9 cellular contexts compared by ENCODE assay signal in the genomic region with DNA sequence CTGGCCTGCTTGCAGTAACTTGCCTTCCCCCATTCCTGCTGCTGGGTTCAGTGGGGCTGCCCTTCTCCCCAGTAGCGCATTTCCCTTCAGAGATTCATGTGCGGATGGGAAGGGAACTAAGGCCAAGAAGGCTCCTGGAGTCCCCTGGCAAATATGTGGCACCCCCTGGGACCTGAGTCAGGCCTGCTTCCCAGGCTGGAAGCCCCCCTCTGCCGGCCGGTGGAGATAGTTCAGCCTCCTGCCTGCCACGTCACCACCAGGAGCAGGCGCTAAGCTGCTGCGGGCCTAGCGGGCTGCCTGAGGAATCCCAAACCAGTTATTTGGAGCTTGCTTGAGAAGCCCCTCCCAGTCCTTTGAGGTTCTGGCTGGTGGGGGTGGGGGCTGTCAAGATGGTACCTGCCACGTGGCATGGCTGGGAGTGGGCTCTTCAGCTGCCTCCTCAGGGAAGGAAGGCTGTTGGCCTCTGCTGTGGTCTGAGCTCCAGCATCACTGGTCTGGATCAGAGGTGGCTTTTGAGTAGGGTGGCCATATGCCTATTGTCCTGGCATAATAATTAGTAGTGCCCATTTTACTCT. TPM values are rescaled to one million over a fixed set of nuclear protein-coding genes. Genes with fewer than 3 reads are reported as not detected.
A peak's percentile ranks its signal among the peaks of the same experiment; 100 is the strongest.
DNase-seq lines count a peak whose midpoint lies in the region; ATAC-seq, FAIRE-seq and TF ChIP-seq lines count a peak whose summit lies in the region.
"Had no signal": no experiment of that assay in that cellular context is flagged by ENCODE, and none has a peak within 500 bp of the region (broad histone marks: within the 10 kb centered on the region; RNA-seq: fewer than 3 reads in every experiment).

No MANE protein-coding gene starts in this region.

- peak overlapping the region; percentile 99 for H3K4me3 Mint-ChIP-seq in chondrocyte (ENCODE audit: unreplicated experiment)

- 0% methylated on average over 3 of the region's 9 CpGs; no CpG with 5 or more reads in 1 of the 2 experiments for WGBS in IMR-90 (ENCODE audit: extremely low coverage in 2 of 2, insufficient read length in 1 of 2), 2 experiments
- WGBS in HepG2 (ENCODE audit: low lambda C conversion rate): 0% methylated on average over 2 of the region's 9 CpGs
- WGBS in thyroid gland, 2 donors: 5 to 26% methylated on average over 4 to 9 of the region's 9 CpGs

- no peaks in the 10 kb centered on the region for H3K9me3 ChIP-seq in IMR-90 (ENCODE audit: control insufficient read depth, insufficient read depth, low read length)
- no peaks in the 10 kb centered on the region for H3K9me3 ChIP-seq in HepG2 (ENCODE audit: low read length)
- no peaks in the 10 kb centered on the region for H3K9me3 ChIP-seq in thyroid gland
- H3K9me3 ChIP-seq in effector memory CD4-positive, alpha-beta T cell (ENCODE audit: control insufficient read depth, low read length): no peaks in the 10 kb centered on the region

- H3K27me3 ChIP-seq in IMR-90 (ENCODE audit: control insufficient read depth, insufficient read depth, low read length) (no peaks in the 10 kb centered on the region), HepG2 (ENCODE audit: control insufficient read depth in 1 of 2, insufficient read depth in 2 of 2, low read length in 2 of 2) (no peaks in the 10 kb centered on the region; a peak in 1 of 5 replicates), thyroid gland (no peaks in the 10 kb centered on the region)
- H3K27me3 ChIP-seq in effector memory CD4-positive, alpha-beta T cell (replicated peaks; ENCODE audit: control insufficient read depth, insufficient read depth, low read length, poor library complexity, severe bottlenecking): no peaks in the 10 kb centered on the region

- TF ChIP-seq EP300 in HepG2 (IDR thresholded peaks at IDR 0.05; ENCODE audit: low read depth in 2 of 2, low read length in 2 of 2) (no peak), HepG2 (CRISPR knock-in tag; IDR thresholded peaks at IDR 0.05; ENCODE audit: borderline replicate concordance) (no peak)

- peaks cover 69% of the 10 kb centered on the region for H4K20me1 ChIP-seq in IMR-90 (ENCODE audit: insufficient read depth, low read length)
- no peaks in the 10 kb centered on the region for H4K20me1 ChIP-seq in HepG2 (ENCODE audit: insufficient read depth, low read length)

- H3K9ac ChIP-seq in IMR-90 (ENCODE audit: low read depth, low read length) (peak overlapping the region; percentile 95), HepG2 (ENCODE audit: insufficient read depth, low read depth, low read length) (peak overlapping the region; percentile 83)

- H3K9me1 ChIP-seq in IMR-90 (ENCODE audit: insufficient read depth, low read length): peaks cover 8% of the 10 kb centered on the region

- intact Hi-C loops in IMR-90 (cut with micrococcal nuclease) (loop anchor here (1.0 to 2.0 kb wide), 2 partner anchors 17 to 37 kb away; no protein-coding TSS in a partner anchor), HepG2 (cut with micrococcal nuclease; ENCODE audit: unreplicated experiment) (no loop called here), thyroid gland (cut with DNase I) (no loop called here)

- DNase-seq in A172 (ENCODE audit: low spot score) (peak; percentile 58), IMR-90 (peak; percentile 92), chondrocyte (ENCODE audit: low spot score) (no peak), HepG2 (ENCODE audit: low spot score) (peak; percentile 45), thyroid gland (peak in 1 of 2 donors; percentile 44), G401 (ENCODE audit: low spot score) (no peak)
- DNase-seq in effector memory CD4-positive, alpha-beta T cell: no peak

- peak overlapping the region; percentile 63; the same call in 2 of the 3 replicates for H2BK15ac ChIP-seq in IMR-90 (ENCODE audit: low read depth, low read length)

- H4K8ac ChIP-seq in IMR-90 (ENCODE audit: low read depth in 2 of 2, low read length in 2 of 2): peak overlapping the region; percentile 94 to 96

- peak overlapping the region; percentile 98 for H3K56ac ChIP-seq in IMR-90 (ENCODE audit: extremely low read depth, insufficient read depth, low read length)

- peak overlapping the region; percentile 76 for H4K5ac ChIP-seq in IMR-90 (ENCODE audit: low read depth, low read length)

- dilution Hi-C loops in IMR-90 (cut with HindIII; ENCODE audit: low sequenced_read_pairs, unreplicated experiment): no loop called here

- H3K79me2 ChIP-seq in HepG2 (ENCODE audit: insufficient read depth, low read length): peaks cover 34% of the 10 kb centered on the region

- H3K4me2 ChIP-seq in IMR-90 (ENCODE audit: low read depth, low read length) (peak overlapping the region; percentile 93), HepG2 (ENCODE audit: low read depth, low read length) (peak overlapping the region; percentile 90)

- H3K36me3 Mint-ChIP-seq in chondrocyte (ENCODE audit: low read depth): peaks cover 33% of the 10 kb centered on the region

- H4K91ac ChIP-seq in IMR-90 (ENCODE audit: insufficient read depth, low read depth, low read length): peak overlapping the region; percentile 91

- H3K79me1 ChIP-seq in IMR-90 (ENCODE audit: low read depth in 1 of 2, low read length in 2 of 2): peaks cover 14 to 62% of the 10 kb centered on the region in 2 experiments; a peak in 3 of 4 replicates

- H3K14ac ChIP-seq in IMR-90 (replicated peaks; ENCODE audit: low read depth, low read length): peak overlapping the region; percentile 92

- H2BK5ac ChIP-seq in IMR-90 (ENCODE audit: low read depth, low read length, poor library complexity, severe bottlenecking): peak overlapping the region; percentile 76

- H2AFZ ChIP-seq in IMR-90 (replicated peaks; ENCODE audit: low read length, poor library complexity) (no peak overlapping the region), HepG2 (ENCODE audit: low read length) (no peak overlapping the region)

- peak overlapping the region; percentile 93 for H3K23ac ChIP-seq in IMR-90 (ENCODE audit: low read depth, low read length)

- H3K9me3 Mint-ChIP-seq in chondrocyte (ENCODE audit: low read depth): no peaks in the 10 kb centered on the region

- peak overlapping the region; percentile 91 for H3K18ac ChIP-seq in IMR-90 (ENCODE audit: low read depth, low read length)

- no peak for FAIRE-seq in HepG2 (lab: Jason Lieb, UNC)
- FAIRE-seq: endometrium had no signal

- peak overlapping the region; percentile 95 for H2AK5ac ChIP-seq in IMR-90 (ENCODE audit: low read depth, low read length)

- peak overlapping the region; percentile 69; the same call in 1 of the 2 replicates for H2BK120ac ChIP-seq in IMR-90 (ENCODE audit: low read depth, low read length)

- peak overlapping the region; percentile 99 for H3K4ac ChIP-seq in IMR-90 (ENCODE audit: low read depth, low read length)

- POLR2A ChIA-PET in IMR-90 (lab: Charles Lee; ENCODE audit: unreplicated experiment) (interaction anchor here (0.6 to 3.9 kb wide), 4 partner anchors 10 to 72 kb away, joined by 3 to 27 read pairs (median 4); no protein-coding TSS in a partner anchor), HepG2 (lab: Yijun Ruan, JAX) (interaction anchor here (1.4 kb wide), 1 partner anchor 164 kb away, joined by 5 read pairs; no protein-coding TSS in a partner anchor)

- TF ChIP-seq CTCF in IMR-90 (conservative IDR thresholded peaks at IDR 0.05; ENCODE audit: low read depth, low read length) (peak; percentile 81), chondrocyte (IDR thresholded peaks at IDR 0.05) (peak; percentile 81), HepG2 (CRISPR knock-in tag; IDR thresholded peaks at IDR 0.05) (peak; percentile 48), thyroid gland (IDR thresholded peaks at IDR 0.05) (peak in 4 of 6 experiments; percentile 12 to 33 (median 24))

- no peaks in the 10 kb centered on the region for H3K27me3 Mint-ChIP-seq in chondrocyte (ENCODE audit: low read depth)

- no TSS peak for BruUV-seq in IMR-90 (replicated peaks; lab: Mats Ljungman, UMichigan)
- no TSS peak for BruUV-seq in HepG2 (replicated peaks; lab: Mats Ljungman, UMichigan)

- peak; percentile 71 for TF ChIP-seq POLR2A in IMR-90 (IDR thresholded peaks at IDR 0.05; ENCODE audit: low read depth, low read length)
- TF ChIP-seq POLR2A in HepG2 (IDR thresholded peaks at IDR 0.05; ENCODE audit: insufficient read depth in 1 of 2, low read depth in 2 of 2, low read length in 2 of 2): 0 out of 4 replicates have a peak, but pooled peaks of 1 of the 2 experiments have one; percentile 23
- no peak for TF ChIP-seq POLR2A in thyroid gland (IDR thresholded peaks at IDR 0.05)

- CTCF ChIA-PET in IMR-90 (lab: Yijun Ruan, JAX): interaction anchor here (1.6 kb wide), 1 partner anchor 17 kb away, joined by 6 read pairs; no protein-coding TSS in a partner anchor
- CTCF ChIA-PET in HepG2 (lab: Yijun Ruan, JAX; ENCODE audit: low intra/inter-chr PET ratio, low total read pairs): interaction anchor here (1.3 kb wide), 1 partner anchor 17 kb away, joined by 7 read pairs; no protein-coding TSS in a partner anchor

- H3K4me1 Mint-ChIP-seq in chondrocyte (ENCODE audit: low read depth): peaks cover 72% of the 10 kb centered on the region

- H2AK9ac ChIP-seq in IMR-90 (replicated peaks; ENCODE audit: low read depth, low read length, poor library complexity): peak overlapping the region; percentile 97

- H3K4me1 ChIP-seq in IMR-90 (ENCODE audit: control insufficient read depth, insufficient read depth, low read length): peaks cover 37% of the 10 kb centered on the region
- H3K4me1 ChIP-seq in HepG2 (ENCODE audit: insufficient read depth, low read length): peaks cover 60% of the 10 kb centered on the region
- H3K4me1 ChIP-seq in thyroid gland: peaks cover 25 to 67% of the 10 kb centered on the region in 2 donors
- H3K4me1 ChIP-seq in effector memory CD4-positive, alpha-beta T cell (ENCODE audit: control insufficient read depth, insufficient read depth, low read length, poor library complexity, severe bottlenecking): peaks cover 19% of the 10 kb centered on the region

- H3K4me3 ChIP-seq in IMR-90 (ENCODE audit: insufficient read depth, low read depth, low read length) (peak overlapping the region; percentile 61), HepG2 (replicated peaks in 1 of 3; ENCODE audit: insufficient read depth in 1 of 3, low read depth in 2 of 3, low read length in 3 of 3) (peak overlapping the region; percentile 69 to 91 (median 90); a peak in 5 of 6 replicates), thyroid gland (replicated peaks in 1 of 3) (peak overlapping the region in 1 of 3 donors; percentile 91)
- no peak overlapping the region for H3K4me3 ChIP-seq in effector memory CD4-positive, alpha-beta T cell (ENCODE audit: insufficient read depth, low read depth, low read length, poor library complexity, severe bottlenecking)

- H3K27ac Mint-ChIP-seq in chondrocyte (ENCODE audit: unreplicated experiment): peak overlapping the region; percentile 99

- H3K36me3 ChIP-seq in IMR-90 (ENCODE audit: control insufficient read depth, insufficient read depth, low read length): peaks cover 44% of the 10 kb centered on the region
- H3K36me3 ChIP-seq in HepG2 (replicated peaks in 1 of 2; ENCODE audit: control insufficient read depth in 1 of 2, insufficient read depth in 2 of 2, low read length in 2 of 2): peaks cover 11 to 16% of the 10 kb centered on the region in 2 experiments
- peaks cover 26 to 31% of the 10 kb centered on the region in 2 donors for H3K36me3 ChIP-seq in thyroid gland
- H3K36me3 ChIP-seq in effector memory CD4-positive, alpha-beta T cell (ENCODE audit: control insufficient read depth, insufficient read depth, low read length): peaks cover 14% of the 10 kb centered on the region

- H3K27ac ChIP-seq in IMR-90 (ENCODE audit: insufficient read depth, low read length) (peak overlapping the region; percentile 96), HepG2 (ENCODE audit: extremely low read length, insufficient read depth, low read length) (peak overlapping the region; percentile 69), thyroid gland (peak overlapping the region; percentile 99 to 100 (median 100))
- H3K27ac ChIP-seq in effector memory CD4-positive, alpha-beta T cell (ENCODE audit: insufficient read depth, low read length, poor library complexity, severe bottlenecking): no peak overlapping the region

- H2BK20ac ChIP-seq in IMR-90 (ENCODE audit: low read depth, low read length): no peak overlapping the region; the same call in 1 of the 2 replicates

- TF ChIP-seq RAD21 in IMR-90 (IDR thresholded peaks at IDR 0.05; ENCODE audit: low read length): peak; percentile 76
- peak; percentile 27; the same call in 1 of the 2 replicates for TF ChIP-seq RAD21 in HepG2 (CRISPR knock-in tag; IDR thresholded peaks at IDR 0.05)

- in situ Hi-C loops in IMR-90 (cut with MboI; ENCODE audit: low sequenced_read_pairs) (no loop called here), HepG2 (cut with HindIII; ENCODE audit: extremely low pct_ligation_motif_present, low pct_unique_long_range_greater_than_20kb) (no loop called here), G401 (cut with HindIII; ENCODE audit: low sequenced_read_pairs) (no loop called here)

- ATAC-seq in IMR-90 (ENCODE audit: low read depth) (peak; percentile 25), HepG2 (peak; percentile 38), GM21381 (IDR thresholded peaks at IDR 0.05; ENCODE audit: unreplicated experiment) (no peak)

RNA-seq across cellular contexts. Expression of a gene that starts 2.0 kb away (rescaled TPM):
- total RNA-seq in A172 (2014; rRNA removed; shearing (Covaris generic)): 387 and 394 TPM in 2 replicates
- 772 and 841 TPM in 2 replicates for total RNA-seq in IMR-90 (2012; rRNA removed)
- 1,857 and 1,944 TPM in 2 replicates for polyA plus RNA-seq in IMR-90 (2012; rRNA removed)
- polyA plus RNA-seq in IMR-90 (2012; cell fraction: cytosol; rRNA removed): 823 and 2,639 TPM in 2 replicates
- 597 and 1,651 TPM in 2 replicates for polyA plus RNA-seq in IMR-90 (2012; cell fraction: nucleus; rRNA removed; ENCODE audit: low replicate concordance)
- total RNA-seq in chondrocyte: 1,000 to 1,204 TPM (median 1,170 TPM) in 3 replicates
- total RNA-seq in HepG2 (2016; rRNA removed; fragmentation: Illumina TruSeq; extraction: Trizol): 31.3 and 83.8 TPM in 2 replicates
- 10.9 and 11.9 TPM in 2 replicates for total RNA-seq in HepG2 (2016; cell fraction: cytosol; rRNA removed; fragmentation: Illumina TruSeq; extraction: Trizol; ENCODE audit: low read depth)
- 27.2 and 84.9 TPM in 2 replicates for total RNA-seq in HepG2 (2016; cell fraction: insoluble cytoplasmic fraction; rRNA removed; fragmentation: Illumina TruSeq; extraction: Trizol)
- 21.3 and 21.4 TPM in 2 replicates for total RNA-seq in HepG2 (2016; cell fraction: membrane; rRNA removed; fragmentation: Illumina TruSeq; extraction: Trizol)
- total RNA-seq in HepG2 (2016; cell fraction: nucleus; rRNA removed; fragmentation: Illumina TruSeq; extraction: Trizol): 63.4 and 80.5 TPM in 2 replicates
- polyA plus RNA-seq in HepG2 (2011; rRNA removed): 83.6 and 101 TPM in 2 replicates
- 50.5 and 96.5 TPM in 2 replicates for polyA plus RNA-seq in HepG2 (2011; cell fraction: cytosol; rRNA removed)
- 91.5 and 110 TPM in 2 replicates for polyA plus RNA-seq in HepG2 (2011; cell fraction: nucleus; rRNA removed)
- 46.1 and 57.3 TPM in 2 replicates for polyA plus RNA-seq in HepG2 (2012)
- 8.9 and 11.1 TPM in 2 replicates for polyA plus RNA-seq in HepG2 (2016; cell fraction: cytosol; fragmentation: Illumina TruSeq; extraction: Trizol; ENCODE audit: low read depth)
- 30.8 and 35.3 TPM in 2 replicates for polyA plus RNA-seq in HepG2 (2016; cell fraction: insoluble cytoplasmic fraction; fragmentation: Illumina TruSeq; extraction: Trizol; ENCODE audit: low read depth)
- 15.5 and 16.1 TPM in 2 replicates for polyA plus RNA-seq in HepG2 (2016; cell fraction: membrane; fragmentation: Illumina TruSeq; extraction: Trizol; ENCODE audit: low read depth)
- polyA plus RNA-seq in HepG2 (2016; cell fraction: nucleus; fragmentation: Illumina TruSeq; extraction: Trizol; ENCODE audit: insufficient read depth, low read depth): 114 and 127 TPM in 2 replicates
- 129 and 168 TPM in 2 replicates for polyA minus RNA-seq in HepG2 (2011; rRNA and poly(A)+ RNA removed; ENCODE audit: low replicate concordance)
- 52.3 and 73.2 TPM in 2 replicates for polyA minus RNA-seq in HepG2 (2011; cell fraction: cytosol; rRNA and poly(A)+ RNA removed)
- polyA minus RNA-seq in HepG2 (2011; cell fraction: nucleus; rRNA and poly(A)+ RNA removed): 20.1 and 27.8 TPM in 2 replicates
- total RNA-seq in thyroid gland: 100 to 1,000 TPM; 102 to 167 (median 143) TPM
- 721 and 818 TPM in 2 replicates for total RNA-seq in G401 (2014; rRNA removed; shearing (Covaris generic))

RNA-seq across cellular contexts. Expression of a gene that starts 38.3 kb away (rescaled TPM):
- total RNA-seq in A172 (2014; rRNA removed; shearing (Covaris generic)): 33.7 and 49.4 TPM in 2 replicates
- total RNA-seq in IMR-90 (2012; rRNA removed) (1.7 and 2.0 TPM in 2 replicates), chondrocyte (8.9 to 12.6 TPM (median 11.3 TPM) in 3 replicates), HepG2 (2016; rRNA removed; fragmentation: Illumina TruSeq; extraction: Trizol) (35.8 and 67.5 TPM in 2 replicates), thyroid gland (1 to 10 TPM; 5.6 to 6.4 (median 6.1) TPM)
- polyA plus RNA-seq in IMR-90 (2012; rRNA removed) (7.9 and 8.2 TPM in 2 replicates), HepG2 (2011; rRNA removed) (55.0 and 55.2 TPM in 2 replicates)
- polyA plus RNA-seq in IMR-90 (2012; cell fraction: cytosol; rRNA removed): 4.1 and 7.5 TPM in 2 replicates
- polyA plus RNA-seq in IMR-90 (2012; cell fraction: nucleus; rRNA removed; ENCODE audit: low replicate concordance): 25.1 and 54.1 TPM in 2 replicates
- total RNA-seq in HepG2 (2016; cell fraction: cytosol; rRNA removed; fragmentation: Illumina TruSeq; extraction: Trizol; ENCODE audit: low read depth): 24.1 and 26.9 TPM in 2 replicates
- 31.0 and 63.9 TPM in 2 replicates for total RNA-seq in HepG2 (2016; cell fraction: insoluble cytoplasmic fraction; rRNA removed; fragmentation: Illumina TruSeq; extraction: Trizol)
- total RNA-seq in HepG2 (2016; cell fraction: membrane; rRNA removed; fragmentation: Illumina TruSeq; extraction: Trizol): 48.4 and 52.8 TPM in 2 replicates
- total RNA-seq in HepG2 (2016; cell fraction: nucleus; rRNA removed; fragmentation: Illumina TruSeq; extraction: Trizol): 82.9 and 86.5 TPM in 2 replicates
- polyA plus RNA-seq in HepG2 (2011; cell fraction: cytosol; rRNA removed): 19.4 and 33.8 TPM in 2 replicates
- polyA plus RNA-seq in HepG2 (2011; cell fraction: nucleus; rRNA removed): 229 and 337 TPM in 2 replicates
- polyA plus RNA-seq in HepG2 (2012): 36.3 and 37.7 TPM in 2 replicates
- 14.1 and 14.2 TPM in 2 replicates for polyA plus RNA-seq in HepG2 (2016; cell fraction: cytosol; fragmentation: Illumina TruSeq; extraction: Trizol; ENCODE audit: low read depth)
- 33.8 and 39.1 TPM in 2 replicates for polyA plus RNA-seq in HepG2 (2016; cell fraction: insoluble cytoplasmic fraction; fragmentation: Illumina TruSeq; extraction: Trizol; ENCODE audit: low read depth)
- polyA plus RNA-seq in HepG2 (2016; cell fraction: membrane; fragmentation: Illumina TruSeq; extraction: Trizol; ENCODE audit: low read depth): 33.4 and 35.7 TPM in 2 replicates
- 217 and 242 TPM in 2 replicates for polyA plus RNA-seq in HepG2 (2016; cell fraction: nucleus; fragmentation: Illumina TruSeq; extraction: Trizol; ENCODE audit: insufficient read depth, low read depth)
- polyA minus RNA-seq in HepG2 (2011; rRNA and poly(A)+ RNA removed; ENCODE audit: low replicate concordance): 39.6 and 88.9 TPM in 2 replicates
- polyA minus RNA-seq in HepG2 (2011; cell fraction: cytosol; rRNA and poly(A)+ RNA removed): 23.0 and 24.3 TPM in 2 replicates
- polyA minus RNA-seq in HepG2 (2011; cell fraction: nucleus; rRNA and poly(A)+ RNA removed): 51.5 and 67.3 TPM in 2 replicates
- 4.6 and 10.8 TPM in 2 replicates for total RNA-seq in G401 (2014; rRNA removed; shearing (Covaris generic))

Comparison
In these comparisons a context has a peak if more than half of its experiments do, and no peak if none do; other contexts are left out.
1. DNase-seq: peak in A172 (single experiment), IMR-90 (single experiment) and HepG2 (single experiment); none in chondrocyte (single experiment), effector memory CD4-positive, alpha-beta T cell (0 of 3) and G401 (single experiment).
2. CTCF ChIP-seq: peak in every context shown above with its lines; median percentile 81 in IMR-90; 81 in chondrocyte; 48 in HepG2; 24 in thyroid gland.